ENCODE assay signal across 40 cellular contexts in the genomic region with DNA sequence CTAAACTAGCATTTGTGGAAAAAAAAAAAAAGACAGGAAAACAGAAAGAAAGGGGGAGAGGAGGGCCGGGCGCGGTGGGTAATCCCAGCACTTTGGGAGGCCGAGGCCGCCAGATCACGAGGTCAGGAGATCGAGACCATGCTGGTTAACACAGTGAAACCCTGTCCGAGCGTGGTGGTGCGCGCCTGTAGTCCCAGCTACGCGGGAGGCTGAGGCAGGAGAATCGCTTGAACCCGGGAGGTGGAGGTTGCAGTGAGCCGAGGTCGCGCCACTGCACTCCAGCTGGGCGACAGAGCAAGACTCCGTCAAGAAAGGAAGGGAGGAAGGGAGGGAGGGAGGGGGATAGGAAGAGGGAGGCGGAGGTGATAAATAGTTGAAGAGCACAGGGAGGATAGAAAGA.
"Had no signal": no experiment of that assay in that cellular context is flagged by ENCODE, and none has a peak within 500 bp of the region (broad histone marks: within the 10 kb centered on the region; RNA-seq: fewer than 3 reads in every experiment).

No MANE protein-coding gene starts in this region.

- ATAC-seq: activated naive CD4-positive, alpha-beta T cell treated with anti-CD3 and anti-CD28 coated beads, Interleukin-2, amount 50 U/mL, for 72 hours; activated naive CD8-positive, alpha-beta T cell treated with anti-CD3 and anti-CD28 coated beads, Interleukin-2, amount 50 U/mL, for 24 hours; activated T-cell treated with anti-CD3 and anti-CD28 coated beads, Interleukin-2, amount 50 U/mL, for 4 hours; activated T-cell treated with anti-CD3 and anti-CD28 coated beads, Interleukin-2, amount 50 U/mL, for 72 hours; activated T-helper 17 cell treated with anti-CD3 and anti-CD28 coated beads, Interleukin-2, amount 50 U/mL, for 72 hours; body of pancreas had no signal

- H3K36me3 Mint-ChIP-seq: activated naive CD4-positive, alpha-beta T cell treated with anti-CD3 and anti-CD28 coated beads, Interleukin-2, amount 10 ng/mL, durations not matched to agents 7 days and 5 days; activated naive CD4-positive, alpha-beta T cell treated with anti-CD3 and anti-CD28 coated beads, Interleukin-2, amount 50 U/mL, for 24 hours; activated naive CD4-positive, alpha-beta T cell treated with anti-CD3 and anti-CD28 coated beads, Interleukin-2, amount 50 U/mL, for 72 hours; activated naive CD8-positive, alpha-beta T cell; activated naive CD8-positive, alpha-beta T cell treated with anti-CD3 and anti-CD28 coated beads for 36 hours; activated naive CD8-positive, alpha-beta T cell treated with anti-CD3 and anti-CD28 coated beads, Interleukin-2, amount 10 ng/mL, durations not matched to agents 7 days and 5 days; brain had no signal

- H3K9me3 ChIP-seq: adrenal gland, ascending aorta, body of pancreas, breast epithelium had no signal

- H3K4me3 Mint-ChIP-seq: activated naive CD4-positive, alpha-beta T cell treated with anti-CD3 and anti-CD28 coated beads for 36 hours; activated naive CD4-positive, alpha-beta T cell treated with anti-CD3 and anti-CD28 coated beads, Interleukin-2, amount 10 ng/mL, durations not matched to agents 7 days and 5 days; activated naive CD4-positive, alpha-beta T cell treated with anti-CD3 and anti-CD28 coated beads, Interleukin-2, amount 50 U/mL, for 24 hours; activated naive CD8-positive, alpha-beta T cell; activated naive CD8-positive, alpha-beta T cell treated with anti-CD3 and anti-CD28 coated beads for 36 hours; activated naive CD8-positive, alpha-beta T cell treated with anti-CD3 and anti-CD28 coated beads, Interleukin-2, amount 10 ng/mL, durations not matched to agents 7 days and 5 days; activated naive CD8-positive, alpha-beta T cell treated with anti-CD3 and anti-CD28 coated beads, Interleukin-2, amount 50 U/mL, for 24 hours; activated T-cell treated with anti-CD3 and anti-CD28 coated beads, Interleukin-2, amount 50 U/mL, for 24 hours; activated T-cell treated with anti-CD3 and anti-CD28 coated beads, Interleukin-2, amount 50 U/mL, for 4 hours; activated T-cell treated with anti-CD3 and anti-CD28 coated beads, Interleukin-2, amount 50 U/mL, for 72 hours; activated T-helper 1 cell treated with anti-CD3 and anti-CD28 coated beads, Interleukin-12 subunit alpha, Interleukin-12 subunit beta, Interleukin-2, Interleukin-4 antibody, amounts not matched to agents 30 ng/mL and 10 ng/mL and 1 ng/mL, durations not matched to agents 14 hours and 24 hours and 36 hours; activated T-helper 17 cell treated with anti-CD3 and anti-CD28 coated beads, Interleukin-2, amount 50 U/mL, for 72 hours; brain; central memory CD8-positive, alpha-beta T cell had no signal

- H3K27ac Mint-ChIP-seq: activated naive CD4-positive, alpha-beta T cell treated with anti-CD3 and anti-CD28 coated beads for 36 hours; activated naive CD4-positive, alpha-beta T cell treated with anti-CD3 and anti-CD28 coated beads, Interleukin-2, amount 10 ng/mL, durations not matched to agents 7 days and 5 days; activated naive CD4-positive, alpha-beta T cell treated with anti-CD3 and anti-CD28 coated beads, Interleukin-2, amount 50 U/mL, for 24 hours; activated naive CD4-positive, alpha-beta T cell treated with anti-CD3 and anti-CD28 coated beads, Interleukin-2, amount 50 U/mL, for 72 hours; activated naive CD8-positive, alpha-beta T cell; activated naive CD8-positive, alpha-beta T cell treated with anti-CD3 and anti-CD28 coated beads for 36 hours; activated naive CD8-positive, alpha-beta T cell treated with anti-CD3 and anti-CD28 coated beads, Interleukin-2, amount 10 ng/mL, durations not matched to agents 7 days and 5 days; activated naive CD8-positive, alpha-beta T cell treated with anti-CD3 and anti-CD28 coated beads, Interleukin-2, amount 50 U/mL, for 24 hours; activated T-cell treated with anti-CD3 and anti-CD28 coated beads, Interleukin-2, amount 50 U/mL, for 24 hours; activated T-cell treated with anti-CD3 and anti-CD28 coated beads, Interleukin-2, amount 50 U/mL, for 72 hours; activated T-helper 1 cell treated with anti-CD3 and anti-CD28 coated beads, Interleukin-12 subunit alpha, Interleukin-12 subunit beta, Interleukin-2, Interleukin-4 antibody, amounts not matched to agents 30 ng/mL and 10 ng/mL and 1 ng/mL, durations not matched to agents 14 hours and 24 hours and 36 hours; activated T-helper 17 cell treated with anti-CD3 and anti-CD28 coated beads, Interleukin-2, amount 50 U/mL, for 72 hours; activated T-helper 2 cell treated with anti-CD3 and anti-CD28 coated beads, Interferon-gamma antibody, Interleukin-2, Interleukin-4, amounts not matched to agents 10 μg/mL and 5 μg/mL and 100 μg/mL, durations not matched to agents 14 hours and 24 hours and 36 hours; brain had no signal

- H3K4me1 Mint-ChIP-seq: activated naive CD4-positive, alpha-beta T cell treated with anti-CD3 and anti-CD28 coated beads, Interleukin-2, amount 10 ng/mL, durations not matched to agents 7 days and 5 days; activated naive CD4-positive, alpha-beta T cell treated with anti-CD3 and anti-CD28 coated beads, Interleukin-2, amount 50 U/mL, for 24 hours; activated naive CD8-positive, alpha-beta T cell treated with anti-CD3 and anti-CD28 coated beads for 36 hours; activated naive CD8-positive, alpha-beta T cell treated with anti-CD3 and anti-CD28 coated beads, Interleukin-2, amount 10 ng/mL, durations not matched to agents 7 days and 5 days; activated naive CD8-positive, alpha-beta T cell treated with anti-CD3 and anti-CD28 coated beads, Interleukin-2, amount 50 U/mL, for 24 hours; activated T-helper 17 cell treated with anti-CD3 and anti-CD28 coated beads, Interleukin-2, amount 50 U/mL, for 72 hours; brain; central memory CD8-positive, alpha-beta T cell had no signal

- H3K27me3 ChIP-seq: adrenal gland, ascending aorta, body of pancreas, brain microvascular endothelial cell, breast epithelium had no signal

- H3K36me3 ChIP-seq: adrenal gland, ascending aorta, brain microvascular endothelial cell, breast epithelium, cardiac muscle cell had no signal

- H3K27me3 Mint-ChIP-seq: activated naive CD4-positive, alpha-beta T cell treated with anti-CD3 and anti-CD28 coated beads, Interleukin-2, amount 50 U/mL, for 24 hours; activated naive CD8-positive, alpha-beta T cell; activated naive CD8-positive, alpha-beta T cell treated with anti-CD3 and anti-CD28 coated beads for 36 hours; activated naive CD8-positive, alpha-beta T cell treated with anti-CD3 and anti-CD28 coated beads, Interleukin-2, amount 50 U/mL, for 24 hours; activated T-cell treated with anti-CD3 and anti-CD28 coated beads, Interleukin-2, amount 50 U/mL, for 24 hours; activated T-helper 17 cell treated with anti-CD3 and anti-CD28 coated beads, Interleukin-2, amount 50 U/mL, for 72 hours; brain had no signal

- FAIRE-seq: astrocyte, bronchial epithelial cell had no signal

- H3K4me1 ChIP-seq: adrenal gland, ascending aorta, body of pancreas, breast epithelium had no signal

- DNase-seq: activated effector memory CD4-positive, alpha-beta T cell treated with anti-CD3 and anti-CD28 coated beads, Interleukin-2, amount 50 U/mL, for 16 hours; activated effector memory CD4-positive, alpha-beta T cell treated with Interleukin-2 at 50 U/mL for 16 hours; activated gamma-delta T cell; activated gamma-delta T cell treated with Interleukin-2 at 50 U/mL for 16 hours; activated naive CD4-positive, alpha-beta T cell; activated naive CD4-positive, alpha-beta T cell treated with anti-CD3 and anti-CD28 coated beads for 36 hours; activated naive CD4-positive, alpha-beta T cell treated with anti-CD3 and anti-CD28 coated beads, Interleukin-2, amount 10 ng/mL, durations not matched to agents 7 days and 5 days; activated naive CD4-positive, alpha-beta T cell treated with anti-CD3 and anti-CD28 coated beads, Interleukin-2, amount 50 U/mL, for 16 hours; activated naive CD4-positive, alpha-beta T cell treated with Interleukin-2 at 50 U/mL for 16 hours; activated naive CD8-positive, alpha-beta T cell treated with anti-CD3 and anti-CD28 coated beads for 36 hours; activated naive CD8-positive, alpha-beta T cell treated with anti-CD3 and anti-CD28 coated beads, Interleukin-2, amount 10 ng/mL, durations not matched to agents 7 days and 5 days; activated naive CD8-positive, alpha-beta T cell treated with anti-CD3 and anti-CD28 coated beads, Interleukin-2, amount 50 U/mL, for 24 hours; activated T-cell treated with anti-CD3 and anti-CD28 coated beads, Interleukin-2, amount 50 U/mL, for 1 hour; activated T-cell treated with anti-CD3 and anti-CD28 coated beads, Interleukin-2, amount 50 U/mL, for 24 hours; activated T-cell treated with anti-CD3 and anti-CD28 coated beads, Interleukin-2, amount 50 U/mL, for 4 hours; activated T-cell treated with anti-CD3 and anti-CD28 coated beads, Interleukin-2, amount 50 U/mL, for 48 hours; activated T-cell treated with anti-CD3 and anti-CD28 coated beads, Interleukin-2, amount 50 U/mL, for 72 hours; adrenal gland; amniotic stem cell; amygdala; anterior cingulate cortex; aorta; body of pancreas; brain microvascular endothelial cell; caudate nucleus; central memory CD4-positive, alpha-beta T cell; cerebellar nuclear complex had no signal

- H3K9me3 Mint-ChIP-seq: activated naive CD4-positive, alpha-beta T cell treated with anti-CD3 and anti-CD28 coated beads for 36 hours; activated naive CD4-positive, alpha-beta T cell treated with anti-CD3 and anti-CD28 coated beads, Interleukin-2, amount 10 ng/mL, durations not matched to agents 7 days and 5 days; activated naive CD4-positive, alpha-beta T cell treated with anti-CD3 and anti-CD28 coated beads, Interleukin-2, amount 50 U/mL, for 24 hours; activated naive CD4-positive, alpha-beta T cell treated with anti-CD3 and anti-CD28 coated beads, Interleukin-2, amount 50 U/mL, for 72 hours; activated naive CD8-positive, alpha-beta T cell treated with anti-CD3 and anti-CD28 coated beads for 36 hours; activated naive CD8-positive, alpha-beta T cell treated with anti-CD3 and anti-CD28 coated beads, Interleukin-2, amount 10 ng/mL, durations not matched to agents 7 days and 5 days; activated naive CD8-positive, alpha-beta T cell treated with anti-CD3 and anti-CD28 coated beads, Interleukin-2, amount 50 U/mL, for 24 hours; activated T-cell treated with anti-CD3 and anti-CD28 coated beads, Interleukin-2, amount 50 U/mL, for 24 hours; activated T-cell treated with anti-CD3 and anti-CD28 coated beads, Interleukin-2, amount 50 U/mL, for 4 hours; activated T-cell treated with anti-CD3 and anti-CD28 coated beads, Interleukin-2, amount 50 U/mL, for 72 hours; activated T-helper 1 cell treated with anti-CD3 and anti-CD28 coated beads, Interleukin-12 subunit alpha, Interleukin-12 subunit beta, Interleukin-2, Interleukin-4 antibody, amounts not matched to agents 30 ng/mL and 10 ng/mL and 1 ng/mL, durations not matched to agents 14 hours and 24 hours and 36 hours; activated T-helper 17 cell treated with anti-CD3 and anti-CD28 coated beads, Interleukin-2, amount 50 U/mL, for 72 hours; activated T-helper 2 cell treated with anti-CD3 and anti-CD28 coated beads, Interferon-gamma antibody, Interleukin-2, Interleukin-4, amounts not matched to agents 10 μg/mL and 5 μg/mL and 100 μg/mL, durations not matched to agents 14 hours and 24 hours and 36 hours; brain; central memory CD8-positive, alpha-beta T cell had no signal

- H3K27ac ChIP-seq: adrenal gland, ascending aorta, body of pancreas, brain microvascular endothelial cell, breast epithelium, cardiac muscle cell had no signal

- H3K4me3 ChIP-seq: adrenal gland, ascending aorta, body of pancreas, breast epithelium, cardiac muscle cell had no signal
